17 cellular contexts compared by ENCODE assay signal in the genomic region with DNA sequence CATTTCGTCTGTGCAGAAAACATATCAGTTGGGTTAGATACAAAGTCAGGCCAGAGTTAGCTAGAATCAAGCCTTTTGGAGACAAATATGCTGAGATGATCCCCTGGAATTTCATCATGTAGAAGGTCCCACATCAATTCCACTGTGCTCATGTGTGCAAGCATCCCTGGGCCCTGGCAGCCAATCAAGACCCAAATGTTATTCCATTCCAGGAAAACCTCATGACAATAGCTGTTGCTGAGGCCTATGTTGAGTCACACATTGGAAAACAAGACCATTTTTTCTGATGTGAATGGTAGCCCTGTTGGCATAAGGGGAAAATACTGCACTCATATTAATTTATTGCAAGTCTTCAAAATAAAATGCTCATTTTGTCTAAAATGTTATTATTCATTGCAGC. TPM values are rescaled to one million over a fixed set of nuclear protein-coding genes. Genes with fewer than 3 reads are reported as not detected.
DNase-seq lines count a peak whose midpoint lies in the region; ATAC-seq, FAIRE-seq and TF ChIP-seq lines count a peak whose summit lies in the region.
"Had no signal": no experiment of that assay in that cellular context is flagged by ENCODE, and none has a peak within 500 bp of the region (broad histone marks: within the 10 kb centered on the region; RNA-seq: fewer than 3 reads in every experiment).

No MANE protein-coding gene starts in this region.

- peaks cover 2% of the 10 kb centered on the region for H3K27me3 Mint-ChIP-seq in astrocyte (ENCODE audit: low read depth, unreplicated experiment)

- no peaks in the 10 kb centered on the region for H3K36me3 Mint-ChIP-seq in astrocyte (ENCODE audit: low read depth, unreplicated experiment)

- no peak overlapping the region for H3K4me3 ChIP-seq in astrocyte (ENCODE audit: insufficient read depth, low read depth, low read length)
- H3K4me3 ChIP-seq in sigmoid colon = no peak overlapping the region
- H3K4me3 ChIP-seq in PC-9 = no peak overlapping the region
- H3K4me3 ChIP-seq: body of pancreas had no signal

- peaks cover 45% of the 10 kb centered on the region for H3K4me1 ChIP-seq in astrocyte (ENCODE audit: insufficient read depth, low read length)
- peaks cover 0 to 17% (median 5%) of the 10 kb centered on the region in 4 donors for H3K4me1 ChIP-seq in sigmoid colon
- H3K4me1 ChIP-seq in PC-9 (replicated peaks; ENCODE audit: insufficient read depth) = no peaks in the 10 kb centered on the region
- H3K4me1 ChIP-seq: body of pancreas had no signal

- H3K27ac ChIP-seq in astrocyte (ENCODE audit: low read depth, low read length) (peak overlapping the region; percentile 80), sigmoid colon (no peak overlapping the region), PC-9 (no peak overlapping the region)
- H3K27ac ChIP-seq: body of pancreas had no signal

- FAIRE-seq in astrocyte (lab: Jason Lieb, UNC) (peak; percentile 95), D721Med (lab: Jason Lieb, UNC) (no peak)
- FAIRE-seq: H1 had no signal

- H3K27ac Mint-ChIP-seq in astrocyte (ENCODE audit: unreplicated experiment) = no peak overlapping the region
- H3K27ac Mint-ChIP-seq: nephron had no signal

- TF ChIP-seq CTCF in astrocyte (IDR thresholded peaks at IDR 0.05; ENCODE audit: insufficient read depth, low read depth, low read length) (no peak), sigmoid colon (IDR thresholded peaks at IDR 0.05) (no peak), GM20000 (IDR thresholded peaks at IDR 0.05; ENCODE audit: extremely low read depth, missing control alignments) (no peak), PC-9 (conservative IDR thresholded peaks at IDR 0.05) (no peak), D721Med (IDR thresholded peaks at IDR 0.05; ENCODE audit: insufficient read depth, missing control alignments) (no peak)

- TF ChIP-seq EP300 in sigmoid colon (IDR thresholded peaks at IDR 0.05) = no peak

- peak; percentile 46 for DNase-seq in ELR (ENCODE audit: low read depth)
- DNase-seq in astrocyte (ENCODE audit: low read depth) = peak; percentile 94
- peak in 25 of 42 donors; percentile 31 to 90 (median 57) for DNase-seq in head of caudate nucleus
- DNase-seq in sigmoid colon = peak; percentile 73
- no peak for DNase-seq in GM20000 (ENCODE audit: low spot score)
- DNase-seq in PC-9 = no peak
- no peak for DNase-seq in D721Med (ENCODE audit: insufficient read length, low spot score)
- DNase-seq: erythroblast; NCI-H1092 treated with DMSO at 0.1 percent for 48 hours; NCI-H524; SIG-M5; stimulated activated CD4-positive, alpha-beta T cell treated with anti-CD3 and anti-CD28 coated beads, Interleukin-15, amount 100 ng/mL, for 24 hours had no signal

- intact Hi-C loops in head of caudate nucleus (cut with DNase I) (no loop called here), sigmoid colon (cut with DNase I) (no loop called here), PC-9 (cut with micrococcal nuclease; ENCODE audit: unreplicated experiment) (no loop called here)

- H3K4me3 Mint-ChIP-seq in astrocyte (ENCODE audit: unreplicated experiment) = no peak overlapping the region
- H3K4me3 Mint-ChIP-seq: nephron had no signal

- peak overlapping the region; percentile 14 for H3K9ac ChIP-seq in astrocyte (ENCODE audit: low read length)

- peaks cover 69% of the 10 kb centered on the region for H3K79me2 ChIP-seq in astrocyte (ENCODE audit: insufficient read depth, low read length)
- H3K79me2 ChIP-seq in PC-9 (ENCODE audit: low read depth) = no peaks in the 10 kb centered on the region

- H3K36me3 ChIP-seq in astrocyte (ENCODE audit: insufficient read depth, low read length) (no peaks in the 10 kb centered on the region), sigmoid colon (no peaks in the 10 kb centered on the region), PC-9 (ENCODE audit: low read depth) (no peaks in the 10 kb centered on the region)

- H3K9me2 ChIP-seq in PC-9 (ENCODE audit: insufficient read depth) = no peaks in the 10 kb centered on the region

- POLR2A ChIA-PET in PC-9 (lab: Charles Lee; ENCODE audit: unreplicated experiment) = no interaction called here

- no TSS peak for BruUV-seq in PC-9 (replicated peaks; lab: Mats Ljungman, UMichigan)

- H3K4me1 Mint-ChIP-seq in astrocyte (ENCODE audit: low read depth, unreplicated experiment) = peaks cover 4% of the 10 kb centered on the region
- H3K4me1 Mint-ChIP-seq: nephron had no signal

- H2AFZ ChIP-seq in astrocyte (ENCODE audit: low read depth, low read length) (no peak overlapping the region), PC-9 (no peak overlapping the region)

- no peaks in the 10 kb centered on the region for H3K9me3 Mint-ChIP-seq in astrocyte (ENCODE audit: unreplicated experiment)
- H3K9me3 Mint-ChIP-seq: nephron had no signal

- no peaks in the 10 kb centered on the region for H4K20me1 ChIP-seq in astrocyte (ENCODE audit: insufficient read depth, low read length)
- H4K20me1 ChIP-seq in PC-9 (ENCODE audit: insufficient read depth) = no peaks in the 10 kb centered on the region

- H3F3A ChIP-seq in PC-9 (ENCODE audit: insufficient read depth, low read depth) = no peaks in the 10 kb centered on the region

- CTCF ChIA-PET in PC-9 (lab: Charles Lee) = no interaction called here

- no peaks in the 10 kb centered on the region for H3K27me3 ChIP-seq in astrocyte (ENCODE audit: insufficient read depth, low read length)
- no peaks in the 10 kb centered on the region for H3K27me3 ChIP-seq in sigmoid colon
- no peaks in the 10 kb centered on the region for H3K27me3 ChIP-seq in PC-9 (ENCODE audit: insufficient read depth, low read depth)
- H3K27me3 ChIP-seq: body of pancreas had no signal

- TF ChIP-seq POLR2A in sigmoid colon (IDR thresholded peaks at IDR 0.05) = no peak

- ATAC-seq in GM18873 (IDR thresholded peaks at IDR 0.05; ENCODE audit: low FRiP score, unreplicated experiment) = no peak
- ATAC-seq: body of pancreas had no signal

- WGBS in sigmoid colon, 2 donors = 72 to 97% methylated on average over 1 of the region's 1 CpG

- H3K9me3 ChIP-seq in astrocyte (ENCODE audit: insufficient read depth, low read depth, low read length) = no peaks in the 10 kb centered on the region
- no peaks in the 10 kb centered on the region for H3K9me3 ChIP-seq in sigmoid colon
- no peaks in the 10 kb centered on the region for H3K9me3 ChIP-seq in PC-9 (ENCODE audit: insufficient read depth, low read depth)
- H3K9me3 ChIP-seq: body of pancreas had no signal

- peak overlapping the region; percentile 37 for H3K4me2 ChIP-seq in astrocyte (ENCODE audit: low read length)
- no peak overlapping the region for H3K4me2 ChIP-seq in PC-9

RNA-seq across cellular contexts. Expression of a gene that starts 11.5 kb away (rescaled TPM):
- total RNA-seq in astrocyte (53.5 and 71.0 TPM in 2 replicates), sigmoid colon (100 to 1,000 TPM in 1 of 4 donors, 10 to 100 TPM in 3; 33.4 to 104 (median 72.4) TPM), PC-9 (2021) (23.9 and 31.8 TPM in 2 replicates)
- 1 to 10 TPM; 2.4 to 3.8 (median 2.8) TPM for polyA plus RNA-seq in sigmoid colon
- total RNA-seq: HT-29 had no signal

Comparison
In these comparisons a context has a peak if more than half of its experiments do, and no peak if none do; other contexts are left out.
1. DNase-seq: peak in ELR (single experiment), astrocyte (single experiment), head of caudate nucleus (25 of 42) and sigmoid colon (single experiment); none in GM20000 (single experiment), PC-9 (0 of 2) and D721Med (single experiment).